8 cellular contexts compared by ENCODE assay signal in the genomic region with DNA sequence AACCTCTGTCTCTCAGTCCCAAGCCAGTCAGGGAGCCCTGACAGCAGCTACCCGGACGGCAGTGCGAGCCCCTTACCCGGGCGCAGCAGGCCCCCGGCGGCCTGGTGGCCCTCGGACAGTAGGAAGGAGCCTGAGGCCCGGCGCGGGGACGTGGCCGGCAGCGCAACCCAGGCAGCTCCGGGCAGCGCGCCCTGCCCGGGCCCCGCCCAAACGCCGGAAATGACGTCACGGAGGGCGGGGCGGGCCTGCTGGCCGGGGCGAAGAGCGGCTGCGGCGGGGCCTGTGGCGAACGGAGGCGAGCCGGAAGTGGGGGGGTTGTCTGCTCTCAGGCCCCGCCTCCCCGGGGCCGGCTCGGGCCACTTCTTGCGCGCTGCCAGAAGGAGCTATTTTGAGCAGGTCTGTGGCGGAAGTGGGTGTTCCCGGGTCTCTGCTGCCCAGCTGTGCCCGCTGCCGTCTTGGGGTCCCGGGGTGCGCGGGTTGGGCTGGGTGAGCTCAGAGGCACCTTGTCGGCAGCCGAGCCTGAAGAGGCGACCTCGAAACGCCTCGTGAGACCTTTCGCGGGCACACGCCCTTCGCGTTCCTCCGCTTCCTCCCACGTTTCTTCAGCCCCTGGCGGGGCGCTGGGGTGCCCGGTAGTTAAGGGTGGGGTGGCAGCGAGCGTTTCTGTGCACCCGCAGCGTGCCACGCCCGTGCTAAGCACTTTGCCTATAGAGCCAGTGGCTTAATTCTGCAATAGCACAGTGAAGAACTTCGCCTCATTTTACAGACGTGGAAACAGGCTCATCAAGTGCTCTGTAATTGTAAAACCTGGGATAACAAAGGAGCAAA. TPM values are rescaled to one million over a fixed set of nuclear protein-coding genes. Genes with fewer than 3 reads are reported as not detected.
DNase-seq lines count a peak whose midpoint lies in the region; ATAC-seq and TF ChIP-seq lines count a peak whose summit lies in the region.

A gene (minus strand): TSS at position 193 of the 828 bp plus-strand sequence. CDS start 8,206 bp downstream, outside the sequence.

- peaks cover 10% of the 10 kb centered on the region for H3K4me1 ChIP-seq in mucosa of descending colon (ENCODE audit: low read depth)

- peaks cover 2 to 4% (median 2%) of the 10 kb centered on the region in 3 donors for H3K9me3 Mint-ChIP-seq in IgD-negative memory B cell

- peaks cover 38 to 48% (median 38%) of the 10 kb centered on the region in 3 donors for H3K4me1 Mint-ChIP-seq in IgD-negative memory B cell

- TF ChIP-seq CTCF in epithelial cell of esophagus (IDR thresholded peaks at IDR 0.05; ENCODE audit: insufficient read depth, low read depth, low read length, missing control alignments) (no peak), mucosa of descending colon (IDR thresholded peaks at IDR 0.05) (no peak)

- DNase-seq in DMS 273 (lab: John Stamatoyannopoulos, UW; ENCODE audit: unreplicated experiment) (peak; percentile 96), OCI-M1 (lab: John Stamatoyannopoulos, UW) (peak; percentile 100), activated T-cell treated with anti-CD3 and anti-CD28 coated beads for 24 hours (ENCODE audit: low read depth) (peak; percentile 91), epithelial cell of esophagus (ENCODE audit: low read depth) (peak; percentile 97), mucosa of descending colon (peak; percentile 96 to 97 (median 97))
- peak; percentile 85 to 88 for DNase-seq in stimulated activated CD8-positive, alpha-beta memory T cell treated with anti-CD3 and anti-CD28 coated beads, Interleukin-4, amount 100 ng/mL, for 1 hour (ENCODE audit: low read depth in 2 of 2, low spot score in 1 of 2)

- peak; percentile 75 for ATAC-seq in GM21529 (IDR thresholded peaks at IDR 0.05; ENCODE audit: unreplicated experiment)
- ATAC-seq in mucosa of descending colon: peak; percentile 96

- H3K36me3 Mint-ChIP-seq in IgD-negative memory B cell: peaks cover 2% of the 10 kb centered on the region

- peak within 1 kb of the TSS; percentile 98 to 99 (median 99) for H3K27ac Mint-ChIP-seq in IgD-negative memory B cell

- peak within 1 kb of the TSS; percentile 92 to 98 (median 95) for H3K4me3 Mint-ChIP-seq in IgD-negative memory B cell

- no peaks in the 10 kb centered on the region for H3K36me3 ChIP-seq in mucosa of descending colon (ENCODE audit: low read depth)

- H3K9me3 ChIP-seq in mucosa of descending colon: no peaks in the 10 kb centered on the region

- no peaks in the 10 kb centered on the region for H3K27me3 Mint-ChIP-seq in IgD-negative memory B cell

- intact Hi-C loops in mucosa of descending colon (cut with DNase I, micrococcal nuclease): loop anchor here in 1 of 2 donors (10.0 kb wide), 1 partner anchor 113 kb away; no protein-coding TSS in a partner anchor

- H3K4me3 ChIP-seq in epithelial cell of esophagus (ENCODE audit: low read length) (peak within 1 kb of the TSS; percentile 87), mucosa of descending colon (peak within 1 kb of the TSS; percentile 54)

RNA-seq across cellular contexts. Expression of the gene that starts here (rescaled TPM):
- 40.5 TPM for polyA plus RNA-seq in IgD-negative memory B cell
- total RNA-seq in mucosa of descending colon: 10 to 100 TPM; 51.8 to 83.2 (median 53.2) TPM

Comparison
In these comparisons a context has a peak if more than half of its experiments do, and no peak if none do; other contexts are left out.
1. Peak in every context shown above with its lines: DNase-seq, ATAC-seq and H3K4me3 ChIP-seq.